ENCODE assay signal across 19 cellular contexts in the genomic region with DNA sequence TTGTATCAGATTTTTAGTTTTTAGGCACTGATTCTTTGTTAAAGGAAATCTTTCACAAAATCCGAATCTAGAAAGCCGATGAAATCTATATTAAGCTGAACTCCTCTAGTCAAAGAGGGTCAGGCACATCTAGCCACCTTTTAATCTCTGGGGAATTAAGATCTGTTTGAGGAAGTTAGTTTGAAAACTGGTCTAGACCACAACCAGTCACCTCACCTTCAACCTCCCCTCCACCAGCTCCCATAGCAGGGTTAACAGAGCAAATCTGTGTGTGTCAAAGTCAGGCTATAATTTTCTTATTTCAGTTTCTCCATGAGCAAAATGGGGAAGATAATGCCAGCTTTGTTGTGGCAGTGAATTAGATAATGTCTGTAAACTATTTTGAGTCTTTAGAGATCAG.
"Had no signal": no experiment of that assay in that cellular context is flagged by ENCODE, and none has a peak within 500 bp of the region (broad histone marks: within the 10 kb centered on the region; RNA-seq: fewer than 3 reads in every experiment).

No MANE protein-coding gene starts in this region.

- H3K27ac Mint-ChIP-seq: activated CD4-positive, alpha-beta memory T cell treated with anti-CD3 and anti-CD28 coated beads for 36 hours; activated CD4-positive, alpha-beta T cell treated with anti-CD3 and anti-CD28 coated beads for 36 hours; activated naive CD4-positive, alpha-beta T cell treated with anti-CD3 and anti-CD28 coated beads, Interleukin-2, amount 10 ng/mL, durations not matched to agents 7 days and 5 days; activated T-cell treated with anti-CD3 and anti-CD28 coated beads, Interleukin-2, amount 50 U/mL, for 24 hours; naive thymus-derived CD8-positive, alpha-beta T cell; stimulated activated effector memory CD8-positive, alpha-beta T cell treated with anti-CD3 and anti-CD28 coated beads, Interleukin-12 subunit alpha, Interleukin-12 subunit beta, amount 100 ng/mL, for 72 hours had no signal

- H3K4me3 ChIP-seq: ascending aorta, breast epithelium, thyroid gland had no signal

- H3K9me3 ChIP-seq: ascending aorta, breast epithelium, neutrophil, thyroid gland had no signal

- ATAC-seq: activated CD4-positive, alpha-beta T cell treated with anti-CD3 and anti-CD28 coated beads for 36 hours; naive thymus-derived CD8-positive, alpha-beta T cell; stimulated activated effector memory CD8-positive, alpha-beta T cell treated with anti-CD3 and anti-CD28 coated beads, Interleukin-12 subunit alpha, Interleukin-12 subunit beta, amount 100 ng/mL, for 72 hours had no signal

- H3K36me3 ChIP-seq: ascending aorta, breast epithelium, neutrophil, thyroid gland had no signal

- DNase-seq: activated CD4-positive, alpha-beta memory T cell treated with anti-CD3 and anti-CD28 coated beads for 36 hours; activated CD4-positive, alpha-beta T cell treated with anti-CD3 and anti-CD28 coated beads for 36 hours; activated naive CD4-positive, alpha-beta T cell treated with anti-CD3 and anti-CD28 coated beads, Interleukin-2, amount 10 ng/mL, durations not matched to agents 7 days and 5 days; activated T-cell treated with anti-CD3 and anti-CD28 coated beads, Interleukin-2, amount 50 U/mL, for 24 hours; cerebellar nuclear complex; effector memory CD4-positive, alpha-beta T cell; foreskin fibroblast; glutamatergic neuron; hypothalamus; mesenchymal stem cell; naive thymus-derived CD8-positive, alpha-beta T cell; posterior cingulate gyrus; retina; thyroid gland had no signal

- H3K4me1 Mint-ChIP-seq: activated CD4-positive, alpha-beta T cell treated with anti-CD3 and anti-CD28 coated beads for 36 hours; activated naive CD4-positive, alpha-beta T cell treated with anti-CD3 and anti-CD28 coated beads, Interleukin-2, amount 10 ng/mL, durations not matched to agents 7 days and 5 days; naive thymus-derived CD8-positive, alpha-beta T cell; stimulated activated effector memory CD8-positive, alpha-beta T cell treated with anti-CD3 and anti-CD28 coated beads, Interleukin-12 subunit alpha, Interleukin-12 subunit beta, amount 100 ng/mL, for 72 hours had no signal

- H3K27me3 Mint-ChIP-seq: activated CD4-positive, alpha-beta memory T cell treated with anti-CD3 and anti-CD28 coated beads for 36 hours; activated CD4-positive, alpha-beta T cell treated with anti-CD3 and anti-CD28 coated beads for 36 hours; activated naive CD4-positive, alpha-beta T cell treated with anti-CD3 and anti-CD28 coated beads, Interleukin-2, amount 10 ng/mL, durations not matched to agents 7 days and 5 days; activated T-cell treated with anti-CD3 and anti-CD28 coated beads, Interleukin-2, amount 50 U/mL, for 24 hours; naive thymus-derived CD8-positive, alpha-beta T cell had no signal

- H3K36me3 Mint-ChIP-seq: activated CD4-positive, alpha-beta memory T cell treated with anti-CD3 and anti-CD28 coated beads for 36 hours; activated naive CD4-positive, alpha-beta T cell treated with anti-CD3 and anti-CD28 coated beads, Interleukin-2, amount 10 ng/mL, durations not matched to agents 7 days and 5 days; stimulated activated effector memory CD8-positive, alpha-beta T cell treated with anti-CD3 and anti-CD28 coated beads, Interleukin-12 subunit alpha, Interleukin-12 subunit beta, amount 100 ng/mL, for 72 hours had no signal

- H3K27ac ChIP-seq: ascending aorta, breast epithelium, neutrophil, thyroid gland, VCaP had no signal

- H3K4me3 Mint-ChIP-seq: activated CD4-positive, alpha-beta memory T cell treated with anti-CD3 and anti-CD28 coated beads for 36 hours; activated CD4-positive, alpha-beta T cell treated with anti-CD3 and anti-CD28 coated beads for 36 hours; activated naive CD4-positive, alpha-beta T cell treated with anti-CD3 and anti-CD28 coated beads, Interleukin-2, amount 10 ng/mL, durations not matched to agents 7 days and 5 days; activated T-cell treated with anti-CD3 and anti-CD28 coated beads, Interleukin-2, amount 50 U/mL, for 24 hours; naive thymus-derived CD8-positive, alpha-beta T cell; stimulated activated effector memory CD8-positive, alpha-beta T cell treated with anti-CD3 and anti-CD28 coated beads, Interleukin-12 subunit alpha, Interleukin-12 subunit beta, amount 100 ng/mL, for 72 hours had no signal

- H3K27me3 ChIP-seq: ascending aorta, breast epithelium, neutrophil, thyroid gland had no signal

- H3K9me3 Mint-ChIP-seq: activated CD4-positive, alpha-beta memory T cell treated with anti-CD3 and anti-CD28 coated beads for 36 hours; activated naive CD4-positive, alpha-beta T cell treated with anti-CD3 and anti-CD28 coated beads, Interleukin-2, amount 10 ng/mL, durations not matched to agents 7 days and 5 days; activated T-cell treated with anti-CD3 and anti-CD28 coated beads, Interleukin-2, amount 50 U/mL, for 24 hours; stimulated activated effector memory CD8-positive, alpha-beta T cell treated with anti-CD3 and anti-CD28 coated beads, Interleukin-12 subunit alpha, Interleukin-12 subunit beta, amount 100 ng/mL, for 72 hours had no signal

- H3K4me1 ChIP-seq: ascending aorta, breast epithelium, thyroid gland had no signal
